ENCODE assay signal across 17 cellular contexts in the genomic region with DNA sequence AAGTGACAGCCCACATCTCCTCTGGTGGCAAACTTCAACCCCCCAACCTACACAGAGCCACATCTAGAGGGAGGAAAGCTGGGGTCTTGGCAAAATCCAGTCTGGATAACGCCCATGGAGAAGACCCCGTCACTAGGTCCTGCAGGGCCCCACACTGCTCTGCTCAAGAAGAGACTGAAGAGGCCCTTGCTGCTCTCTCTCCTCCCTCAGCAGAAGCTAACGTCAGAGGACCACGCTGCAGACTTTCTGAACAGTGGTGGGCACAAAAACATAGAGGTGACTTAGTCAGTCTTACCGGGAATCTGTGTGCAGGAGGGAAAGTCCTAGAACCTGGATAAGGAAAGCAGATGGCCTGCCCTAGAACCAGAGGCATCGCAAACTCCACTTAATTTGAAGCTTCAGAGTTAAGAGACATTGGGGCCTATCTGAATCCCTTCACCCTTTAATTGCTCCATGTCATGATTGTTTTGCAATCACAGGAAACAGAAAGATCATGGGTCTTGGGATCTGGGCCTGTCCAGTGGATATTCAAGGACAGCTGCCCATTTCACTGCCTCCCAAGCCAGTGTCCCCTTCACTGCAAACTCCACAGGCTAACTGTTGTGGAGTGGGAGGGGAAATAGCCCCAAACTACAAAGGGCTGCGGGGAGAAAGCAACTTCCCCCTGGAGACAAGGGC. TPM values are rescaled to one million over a fixed set of nuclear protein-coding genes. Genes with fewer than 3 reads are reported as not detected.
A peak's percentile ranks its signal among the peaks of the same experiment; 100 is the strongest.
DNase-seq lines count a peak whose midpoint lies in the region; ATAC-seq and TF ChIP-seq lines count a peak whose summit lies in the region.
"Had no signal": no experiment of that assay in that cellular context is flagged by ENCODE, and none has a peak within 500 bp of the region (broad histone marks: within the 10 kb centered on the region; RNA-seq: fewer than 3 reads in every experiment).

No MANE protein-coding gene starts in this region.

- ATAC-seq in gastroesophageal sphincter (no peak), thoracic aorta (ENCODE audit: insufficient number of reproducible peaks, low FRiP score, low read depth) (no peak)
- ATAC-seq: activated naive CD8-positive, alpha-beta T cell treated with anti-CD3 and anti-CD28 coated beads, Interleukin-2, amount 50 U/mL, for 24 hours had no signal

- H3K27ac ChIP-seq in breast epithelium, result peak overlapping the region; percentile 81 to 84
- H3K27ac ChIP-seq in gastroesophageal sphincter, result peak overlapping the region in 3 of 4 donors; percentile 69 to 80 (median 72)
- H3K27ac ChIP-seq in thoracic aorta, result peak overlapping the region; percentile 86
- H3K27ac ChIP-seq: C4-2B had no signal

- H3K4me3 ChIP-seq in MG63 (peak overlapping the region; percentile 68), breast epithelium (peak overlapping the region in 2 of 3 donors; percentile 57 to 80), gastroesophageal sphincter (peak overlapping the region in 1 of 2 donors; percentile 71), thoracic aorta (peak overlapping the region; percentile 73)

- intact Hi-C loops in breast epithelium (cut with DNase I; ENCODE audit: low total_unique reads), result no loop called here

- 83% methylated on average over 1 of the region's 7 CpGs; no CpG with 5 or more reads in 1 of the 2 donors for WGBS in gastroesophageal sphincter (ENCODE audit: low coverage in 1 of 2), 2 donors

- no peak for TF ChIP-seq POLR2A in breast epithelium (IDR thresholded peaks at IDR 0.05)
- no peak for TF ChIP-seq POLR2A in gastroesophageal sphincter (IDR thresholded peaks at IDR 0.05)

- TF ChIP-seq EP300 in gastroesophageal sphincter (IDR thresholded peaks at IDR 0.05), result no peak

- DNase-seq in MG63 (no peak), breast epithelium (ENCODE audit: low spot score in 2 of 2) (no peak), thoracic aorta (ENCODE audit: low spot score) (no peak), HUDEP-2 (lab: John Stamatoyannopoulos, UW; ENCODE audit: unreplicated experiment in 76 of 76) (no peak)
- DNase-seq in stimulated activated CD4-positive, alpha-beta T cell treated with anti-CD3 and anti-CD28 coated beads, Interleukin-4, amount 100 ng/mL, for 1 hour, result no peak
- DNase-seq in activated CD4-positive, alpha-beta T cell treated with anti-CD3 and anti-CD28 coated beads for 48 hours, result no peak
- DNase-seq: activated CD4-positive, alpha-beta T cell treated with anti-CD3 and anti-CD28 coated beads for 1 hour; activated naive CD8-positive, alpha-beta T cell treated with anti-CD3 and anti-CD28 coated beads, Interleukin-2, amount 50 U/mL, for 24 hours; DMS79 treated with DMSO at 0.1 percent for 48 hours; NCI-H2107; NCI-H69; retina; stimulated activated CD4-positive, alpha-beta T cell treated with anti-CD3 and anti-CD28 coated beads, Interleukin-2, amount 100 ng/mL, for 48 hours; T-helper 2 cell had no signal

- H3K4me1 ChIP-seq in breast epithelium (no peaks in the 10 kb centered on the region), gastroesophageal sphincter (peaks cover 0 to 36% (median 0%) of the 10 kb centered on the region in 3 donors), thoracic aorta (ENCODE audit: control insufficient read depth in 1 of 2, low read depth in 2 of 2) (peaks cover 11 to 51% of the 10 kb centered on the region in 2 donors)

- TF ChIP-seq CTCF in breast epithelium (IDR thresholded peaks at IDR 0.05) (no peak), gastroesophageal sphincter (IDR thresholded peaks at IDR 0.05) (no peak), thoracic aorta (IDR thresholded peaks at IDR 0.05) (no peak)

- H3K36me3 ChIP-seq in MG63, result peaks cover 45% of the 10 kb centered on the region
- H3K36me3 ChIP-seq in breast epithelium, result no peaks in the 10 kb centered on the region
- peaks cover 0 to 6% of the 10 kb centered on the region in 2 donors for H3K36me3 ChIP-seq in gastroesophageal sphincter
- peaks cover 5% of the 10 kb centered on the region for H3K36me3 ChIP-seq in thoracic aorta

- H3K9me3 ChIP-seq in MG63 (no peaks in the 10 kb centered on the region), breast epithelium (no peaks in the 10 kb centered on the region), gastroesophageal sphincter (no peaks in the 10 kb centered on the region), thoracic aorta (no peaks in the 10 kb centered on the region)

- H3K27me3 ChIP-seq in MG63 (no peaks in the 10 kb centered on the region), breast epithelium (peaks cover 0 to 21% of the 10 kb centered on the region in 2 donors), gastroesophageal sphincter (peaks cover 26% of the 10 kb centered on the region), thoracic aorta (replicated peaks; ENCODE audit: insufficient read depth) (no peaks in the 10 kb centered on the region)

RNA-seq across cellular contexts. Expression of gene DKK3, which starts 1.7 kb away (rescaled TPM):
- 228 and 269 TPM in 2 replicates for total RNA-seq in MG63 (2014; rRNA removed; shearing (Covaris generic); ENCODE audit: low replicate concordance)
- total RNA-seq in breast epithelium (10 to 100 TPM; 18.2 to 88.5 (median 87.1) TPM), gastroesophageal sphincter (100 to 1,000 TPM in 2 of 4 donors, 10 to 100 TPM in 2; 72.1 to 249 (median 127) TPM), thoracic aorta (100 to 1,000 TPM; 732 to 847 TPM)
- total RNA-seq: natural killer cell treated with Interleukin-12 subunit alpha and Interleukin-12 subunit beta and Interleukin-15 and Interleukin-18, amount 100 ng/mL, for 72 hours had no signal
